Comparison of ENCODE assay signal across 25 cellular contexts in genomic region chr4:126682250-126682649, GRCh38.
"Had no signal": no experiment of that assay in that cellular context is flagged by ENCODE, and none has a peak within 500 bp of the region (broad histone marks: within the 10 kb centered on the region; RNA-seq: fewer than 3 reads in every experiment).

No MANE protein-coding gene starts in this region.

- DNase-seq: colonic mucosa; cortex of kidney; dermis blood vessel endothelial cell; dorsolateral prefrontal cortex; effector CD4-positive, alpha-beta T cell; effector CD8-positive, alpha-beta T cell; effector memory CD4-positive, alpha-beta T cell; effector memory CD8-positive, alpha-beta T cell; endodermal cell; erythroblast; esophagus squamous epithelium; foreskin fibroblast; foreskin keratinocyte; foreskin melanocyte; gastrocnemius medialis; glutamatergic neuron; head of caudate nucleus; heart left ventricle; heart right ventricle had no signal

- H3K4me3 ChIP-seq: colonic mucosa, coronary artery, dorsolateral prefrontal cortex, esophagus muscularis mucosa, esophagus squamous epithelium, gastrocnemius medialis, gastroesophageal sphincter, heart left ventricle, heart right ventricle had no signal

- H3K27me3 ChIP-seq: colonic mucosa, dorsolateral prefrontal cortex, esophagus muscularis mucosa, esophagus squamous epithelium, foreskin keratinocyte, gastrocnemius medialis, gastroesophageal sphincter, heart left ventricle, heart right ventricle had no signal

- FAIRE-seq: endothelial cell of umbilical vein had no signal

- H3K4me1 ChIP-seq: colonic mucosa, esophagus muscularis mucosa, esophagus squamous epithelium, foreskin keratinocyte, gastrocnemius medialis, gastroesophageal sphincter, heart left ventricle had no signal

- H3K36me3 ChIP-seq: colonic mucosa, esophagus muscularis mucosa, esophagus squamous epithelium, gastrocnemius medialis, gastroesophageal sphincter, heart left ventricle, heart right ventricle had no signal

- ATAC-seq: effector memory CD8-positive, alpha-beta T cell; esophagus mucosa; foreskin keratinocyte; gastrocnemius medialis; gastroesophageal sphincter; heart left ventricle; heart right ventricle had no signal

- H3K9me3 ChIP-seq: colonic mucosa, esophagus muscularis mucosa, esophagus squamous epithelium, gastrocnemius medialis, gastroesophageal sphincter, heart left ventricle, heart right ventricle had no signal

- H3K27ac ChIP-seq: colonic mucosa, coronary artery, dorsolateral prefrontal cortex, epithelial cell of prostate, esophagus muscularis mucosa, esophagus squamous epithelium, foreskin keratinocyte, gastrocnemius medialis, gastroesophageal sphincter, heart left ventricle, heart right ventricle had no signal
